8 cellular contexts compared by ENCODE assay signal in the genomic region with DNA sequence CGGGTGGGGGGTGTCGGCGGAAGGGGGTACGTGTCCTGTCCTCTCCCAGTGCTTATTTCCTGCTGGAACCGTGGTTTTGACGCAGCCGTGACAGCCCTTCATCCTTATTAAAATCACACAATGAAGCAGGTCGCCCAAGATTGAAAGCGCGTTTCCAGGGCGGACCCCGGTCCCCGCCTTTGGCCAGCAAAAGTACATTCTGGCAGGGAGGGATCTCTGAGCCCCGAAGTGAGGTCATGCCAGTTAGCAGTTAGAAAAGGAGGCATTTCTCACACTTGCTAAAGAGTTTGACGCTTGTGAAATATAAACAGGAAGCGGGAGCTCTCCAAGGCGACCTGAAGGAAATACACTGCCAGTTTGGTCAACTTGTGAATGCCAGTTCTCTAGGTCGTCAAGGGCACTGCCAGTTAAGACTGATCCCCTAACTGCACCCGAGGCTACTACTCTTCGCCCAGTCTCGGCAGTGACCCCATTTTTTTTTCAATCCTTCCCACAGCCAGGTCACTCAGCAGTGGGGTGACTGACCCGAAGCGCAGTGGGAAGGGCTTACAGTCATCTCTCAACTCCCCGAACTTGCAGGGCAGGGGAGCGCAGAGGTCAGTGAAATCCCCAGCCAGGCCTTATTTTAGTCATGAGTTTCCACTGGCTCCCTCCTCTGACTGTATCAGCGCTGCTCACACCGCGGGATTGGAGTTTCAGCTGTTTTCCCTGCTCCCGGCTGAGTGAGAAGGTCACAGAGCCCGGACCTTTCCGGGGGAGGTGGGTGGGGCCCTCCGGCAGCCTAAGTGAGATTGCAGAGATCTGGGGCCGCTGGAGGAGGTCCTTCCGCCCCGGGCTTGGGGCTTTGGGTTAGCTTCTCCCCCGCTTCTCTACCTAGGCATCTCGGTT. TPM values are rescaled to one million over a fixed set of nuclear protein-coding genes. Genes with fewer than 3 reads are reported as not detected.
A peak's percentile ranks its signal among the peaks of the same experiment; 100 is the strongest.
DNase-seq lines count a peak whose midpoint lies in the region; ATAC-seq lines count a peak whose summit lies in the region.

No MANE protein-coding gene starts in this region.

- H3K27me3 ChIP-seq in esophagus (ENCODE audit: control insufficient read depth in 1 of 2, insufficient read depth in 2 of 2, low read length in 2 of 2) (no peaks in the 10 kb centered on the region), muscle layer of colon (ENCODE audit: control insufficient read depth in 1 of 2, insufficient read depth in 2 of 2, low read length in 2 of 2) (no peaks in the 10 kb centered on the region)

- 8 to 13% methylated on average over 37 of the region's 37 CpGs for WGBS in esophagus, 2 donors

- H3K9me3 ChIP-seq in esophagus (ENCODE audit: control insufficient read depth in 2 of 2, insufficient read depth in 1 of 2, low read depth in 1 of 2, low read length in 1 of 2) (no peaks in the 10 kb centered on the region), muscle layer of colon (ENCODE audit: low read length) (no peaks in the 10 kb centered on the region)

- H3K4me1 ChIP-seq in esophagus (ENCODE audit: control insufficient read depth in 2 of 2, insufficient read depth in 2 of 2, low read length in 1 of 2) = no peaks in the 10 kb centered on the region
- H3K4me1 ChIP-seq in muscle layer of colon (ENCODE audit: insufficient read depth, low read length) = peaks cover 15% of the 10 kb centered on the region

- H3K36me3 ChIP-seq in esophagus (ENCODE audit: control insufficient read depth in 2 of 2, insufficient read depth in 2 of 2, low read length in 1 of 2) = no peaks in the 10 kb centered on the region
- peaks cover 3% of the 10 kb centered on the region for H3K36me3 ChIP-seq in muscle layer of colon (ENCODE audit: insufficient read depth, low read length)

- H3K27ac ChIP-seq in esophagus (ENCODE audit: low read depth in 2 of 2, low read length in 1 of 2) (peak overlapping the region; percentile 96 to 100), muscle layer of colon (ENCODE audit: low read depth, low read length) (peak overlapping the region; percentile 100)

- DNase-seq in NOMO-1 (lab: John Stamatoyannopoulos, UW; ENCODE audit: unreplicated experiment in 2 of 2) = peak; percentile 68 to 92
- DNase-seq in activated T-cell treated with anti-CD3 and anti-CD28 coated beads, Interleukin-2, amount 50 U/mL, for 1 hour = peak; percentile 61
- DNase-seq in stimulated activated naive CD4-positive, alpha-beta T cell treated with Interleukin-2 at 50 U/mL for 16 hours (lab: John Stamatoyannopoulos, UW) = peak; percentile 70
- no peak for DNase-seq in cerebellar nuclear complex (lab: John Stamatoyannopoulos, UW)

- peak overlapping the region; percentile 73 to 80 for H3K4me3 ChIP-seq in esophagus (ENCODE audit: low read depth in 1 of 2, low read length in 2 of 2)
- H3K4me3 ChIP-seq in muscle layer of colon (ENCODE audit: low read depth in 1 of 2, low read length in 2 of 2) = peak overlapping the region; percentile 70 to 81

- ATAC-seq in GM18508 (IDR thresholded peaks at IDR 0.05; ENCODE audit: insufficient read depth, unreplicated experiment) (peak; percentile 39), HG02763 (IDR thresholded peaks at IDR 0.05; ENCODE audit: unreplicated experiment) (peak; percentile 29)

- peak overlapping the region; percentile 95 for H3K9ac ChIP-seq in muscle layer of colon (ENCODE audit: low read length)

RNA-seq across cellular contexts. Expression of gene BHLHE40, which starts 2.0 kb away (rescaled TPM):
- 100 to 1,000 TPM in 1 of 2 donors, 10 to 100 TPM in 1; 84.0 to 185 TPM for polyA plus RNA-seq in esophagus

Comparison
In these comparisons a context has a peak if more than half of its experiments do, and no peak if none do; other contexts are left out.
1. DNase-seq: peak in NOMO-1 (2 of 2), activated T-cell treated with anti-CD3 and anti-CD28 coated beads, Interleukin-2, amount 50 U/mL, for 1 hour (single experiment) and stimulated activated naive CD4-positive, alpha-beta T cell treated with Interleukin-2 at 50 U/mL for 16 hours (single experiment); none in cerebellar nuclear complex (0 of 2).